21 cellular contexts compared by ENCODE assay signal in genomic region chr12:56661560-56661959, GRCh38. TPM values are rescaled to one million over a fixed set of nuclear protein-coding genes. Genes with fewer than 3 reads are reported as not detected.
DNase-seq lines count a peak whose midpoint lies in the region; ATAC-seq and TF ChIP-seq lines count a peak whose summit lies in the region.
"Had no signal": no experiment of that assay in that cellular context is flagged by ENCODE, and none has a peak within 500 bp of the region (broad histone marks: within the 10 kb centered on the region; RNA-seq: fewer than 3 reads in every experiment).

No MANE protein-coding gene starts in this region.

- no peak overlapping the region for H3K4me3 ChIP-seq in HEK293 (ENCODE audit: low read depth, low read length)
- H3K4me3 ChIP-seq: SK-N-MC, tibial nerve had no signal

- no peaks in the 10 kb centered on the region for H3K4me1 ChIP-seq in HEK293 (ENCODE audit: control insufficient read depth, insufficient read depth, low read length)
- peaks cover 8% of the 10 kb centered on the region for H3K4me1 ChIP-seq in foreskin keratinocyte
- H3K4me1 ChIP-seq: BE2C had no signal

- H3K27me3 ChIP-seq in foreskin keratinocyte: no peaks in the 10 kb centered on the region
- H3K27me3 ChIP-seq: BE2C, tibial nerve had no signal

- H3K27me3 Mint-ChIP-seq in activated CD8-positive, alpha-beta T cell treated with anti-CD3 and anti-CD28 coated beads for 36 hours: no peaks in the 10 kb centered on the region
- H3K27me3 Mint-ChIP-seq in activated CD8-positive, alpha-beta T cell treated with anti-CD3 and anti-CD28 coated beads, Interleukin-2, amount 10 ng/mL, durations not matched to agents 7 days and 5 days (ENCODE audit: low read depth): no peaks in the 10 kb centered on the region
- no peaks in the 10 kb centered on the region for H3K27me3 Mint-ChIP-seq in activated naive CD8-positive, alpha-beta T cell
- no peaks in the 10 kb centered on the region for H3K27me3 Mint-ChIP-seq in nephron progenitor cell (ENCODE audit: low read depth, poor library complexity)
- H3K27me3 Mint-ChIP-seq: stimulated activated naive CD8-positive, alpha-beta T cell treated with anti-CD3 and anti-CD28 coated beads, Interleukin-15, Interleukin-2, amounts not matched to agents 100 ng/mL and 50 ng/mL, for 24 hours had no signal

- H3K9me3 Mint-ChIP-seq in activated CD8-positive, alpha-beta T cell treated with anti-CD3 and anti-CD28 coated beads for 36 hours: no peaks in the 10 kb centered on the region
- H3K9me3 Mint-ChIP-seq in activated CD8-positive, alpha-beta T cell treated with anti-CD3 and anti-CD28 coated beads, Interleukin-2, amount 10 ng/mL, durations not matched to agents 7 days and 5 days (ENCODE audit: insufficient read depth): no peaks in the 10 kb centered on the region
- no peaks in the 10 kb centered on the region for H3K9me3 Mint-ChIP-seq in activated naive CD8-positive, alpha-beta T cell (ENCODE audit: low read depth)
- H3K9me3 Mint-ChIP-seq in nephron progenitor cell: no peaks in the 10 kb centered on the region
- H3K9me3 Mint-ChIP-seq: stimulated activated naive CD8-positive, alpha-beta T cell treated with anti-CD3 and anti-CD28 coated beads, Interleukin-15, Interleukin-2, amounts not matched to agents 100 ng/mL and 50 ng/mL, for 24 hours; T-helper 2 cell treated with Interferon-gamma antibody and Interleukin-4, amounts not matched to agents 5 μg/mL and 100 μg/mL, for 36 hours had no signal

- H3K27ac Mint-ChIP-seq in activated CD8-positive, alpha-beta T cell treated with anti-CD3 and anti-CD28 coated beads for 36 hours: peak overlapping the region; percentile 69
- no peak overlapping the region for H3K27ac Mint-ChIP-seq in activated CD8-positive, alpha-beta T cell treated with anti-CD3 and anti-CD28 coated beads, Interleukin-2, amount 10 ng/mL, durations not matched to agents 7 days and 5 days
- H3K27ac Mint-ChIP-seq in activated naive CD8-positive, alpha-beta T cell: peak overlapping the region; percentile 22
- H3K27ac Mint-ChIP-seq in nephron progenitor cell: peak overlapping the region; percentile 22

- no peak for ATAC-seq in activated CD8-positive, alpha-beta T cell treated with anti-CD3 and anti-CD28 coated beads for 36 hours
- ATAC-seq in activated CD8-positive, alpha-beta T cell treated with anti-CD3 and anti-CD28 coated beads, Interleukin-2, amount 10 ng/mL, durations not matched to agents 7 days and 5 days: no peak
- no peak for ATAC-seq in foreskin keratinocyte
- no peak for ATAC-seq in GM21786 (IDR thresholded peaks at IDR 0.05; ENCODE audit: unreplicated experiment)

- no peaks in the 10 kb centered on the region for H3K9me3 ChIP-seq in HEK293 (ENCODE audit: control insufficient read depth, insufficient read depth, low read depth, low read length)
- H3K9me3 ChIP-seq: BE2C, Caco-2, tibial nerve had no signal

- POLR2A ChIA-PET in activated CD8-positive, alpha-beta T cell treated with anti-CD3 and anti-CD28 coated beads for 36 hours (lab: Charles Lee): interaction anchor here (0.8 to 3.6 kb wide), 7 partner anchors 9 to 32 kb away, joined by 3 to 20 read pairs (median 5); no protein-coding TSS in a partner anchor
- POLR2A ChIA-PET in activated CD8-positive, alpha-beta T cell treated with anti-CD3 and anti-CD28 coated beads, Interleukin-2, amount 10 ng/mL, durations not matched to agents 7 days and 5 days (lab: Charles Lee): interaction anchor here (0.7 kb wide), 1 partner anchor 22 kb away, joined by 3 read pairs; no protein-coding TSS in a partner anchor
- POLR2A ChIA-PET in HEK293 (lab: Yijun Ruan, JAX): interaction anchor here (1.1 to 2.2 kb wide), 2 partner anchors 23 to 27 kb away, joined by 3 to 8 read pairs; partner anchors contain the start of gene PTGES3

- H3K36me3 Mint-ChIP-seq in activated CD8-positive, alpha-beta T cell treated with anti-CD3 and anti-CD28 coated beads for 36 hours (ENCODE audit: low read depth): peaks cover 29% of the 10 kb centered on the region
- H3K36me3 Mint-ChIP-seq in activated CD8-positive, alpha-beta T cell treated with anti-CD3 and anti-CD28 coated beads, Interleukin-2, amount 10 ng/mL, durations not matched to agents 7 days and 5 days (ENCODE audit: low read depth): peaks cover 42% of the 10 kb centered on the region
- peaks cover 3% of the 10 kb centered on the region for H3K36me3 Mint-ChIP-seq in activated naive CD8-positive, alpha-beta T cell
- peaks cover 37% of the 10 kb centered on the region for H3K36me3 Mint-ChIP-seq in nephron progenitor cell (ENCODE audit: low read depth)

- H3K36me3 ChIP-seq in HEK293 (ENCODE audit: control insufficient read depth in 2 of 2, insufficient read depth in 1 of 2, low read length in 2 of 2): peaks cover 21 to 44% of the 10 kb centered on the region in 2 experiments

- no peak overlapping the region for H3K4me3 Mint-ChIP-seq in activated CD8-positive, alpha-beta T cell treated with anti-CD3 and anti-CD28 coated beads for 36 hours
- H3K4me3 Mint-ChIP-seq in activated CD8-positive, alpha-beta T cell treated with anti-CD3 and anti-CD28 coated beads, Interleukin-2, amount 10 ng/mL, durations not matched to agents 7 days and 5 days: no peak overlapping the region
- H3K4me3 Mint-ChIP-seq in activated naive CD8-positive, alpha-beta T cell: no peak overlapping the region
- no peak overlapping the region for H3K4me3 Mint-ChIP-seq in nephron progenitor cell
- H3K4me3 Mint-ChIP-seq: stimulated activated naive CD8-positive, alpha-beta T cell treated with anti-CD3 and anti-CD28 coated beads, Interleukin-15, Interleukin-2, amounts not matched to agents 100 ng/mL and 50 ng/mL, for 24 hours; T-helper 2 cell treated with Interferon-gamma antibody and Interleukin-4, amounts not matched to agents 5 μg/mL and 100 μg/mL, for 36 hours had no signal

- intact Hi-C loops in activated CD8-positive, alpha-beta T cell treated with anti-CD3 and anti-CD28 coated beads for 36 hours (cut with micrococcal nuclease): no loop called here

- H3K27ac ChIP-seq in HEK293 (ENCODE audit: extremely low read depth, low read depth, low read length): no peak overlapping the region
- no peak overlapping the region for H3K27ac ChIP-seq in foreskin keratinocyte
- H3K27ac ChIP-seq: tibial nerve had no signal

- H3K4me1 Mint-ChIP-seq in activated CD8-positive, alpha-beta T cell treated with anti-CD3 and anti-CD28 coated beads for 36 hours (ENCODE audit: low read depth): peaks cover 27% of the 10 kb centered on the region
- peaks cover 2% of the 10 kb centered on the region for H3K4me1 Mint-ChIP-seq in activated CD8-positive, alpha-beta T cell treated with anti-CD3 and anti-CD28 coated beads, Interleukin-2, amount 10 ng/mL, durations not matched to agents 7 days and 5 days (ENCODE audit: low read depth)
- H3K4me1 Mint-ChIP-seq in activated naive CD8-positive, alpha-beta T cell (ENCODE audit: low read depth): peaks cover 20% of the 10 kb centered on the region
- H3K4me1 Mint-ChIP-seq in nephron progenitor cell: no peaks in the 10 kb centered on the region

- CTCF ChIA-PET in activated CD8-positive, alpha-beta T cell treated with anti-CD3 and anti-CD28 coated beads for 36 hours (lab: Charles Lee): interaction anchor here (0.6 kb wide), 1 partner anchor 33 kb away, joined by 4 read pairs; no protein-coding TSS in a partner anchor
- CTCF ChIA-PET in activated CD8-positive, alpha-beta T cell treated with anti-CD3 and anti-CD28 coated beads, Interleukin-2, amount 10 ng/mL, durations not matched to agents 7 days and 5 days (lab: Charles Lee): interaction anchor here (1.3 kb wide), 1 partner anchor 25 kb away, joined by 5 read pairs; no protein-coding TSS in a partner anchor
- CTCF ChIA-PET in HEK293 (lab: Yijun Ruan, JAX): interaction anchor here (0.6 to 1.8 kb wide), 5 partner anchors 8 to 450 kb away, joined by 3 to 5 read pairs (median 4); partner anchors contain the start of gene STAT6

- DNase-seq in activated CD8-positive, alpha-beta T cell treated with anti-CD3 and anti-CD28 coated beads for 36 hours: peak; percentile 38
- DNase-seq in activated CD8-positive, alpha-beta T cell treated with anti-CD3 and anti-CD28 coated beads, Interleukin-2, amount 10 ng/mL, durations not matched to agents 7 days and 5 days: no peak
- no peak for DNase-seq in nephron progenitor cell
- no peak for DNase-seq in foreskin keratinocyte
- DNase-seq in COR-L47 (lab: John Stamatoyannopoulos, UW): no peak
- DNase-seq: 8988T; BE2C; Caco-2; NCI-H1694; NCI-H2171 treated with DMSO at 0.1 percent for 48 hours; NCI-H526 treated with DMSO at 0.1 percent for 48 hours; nucleus accumbens; RPMI8226; stimulated activated CD4-positive, alpha-beta T cell treated with anti-CD3 and anti-CD28 coated beads, Interleukin-4, amount 100 ng/mL, for 24 hours had no signal

- TF ChIP-seq CTCF in activated CD8-positive, alpha-beta T cell treated with anti-CD3 and anti-CD28 coated beads for 36 hours (IDR thresholded peaks at IDR 0.05): no peak
- TF ChIP-seq CTCF in HEK293 (tag by site-specific recombination; IDR thresholded peaks at IDR 0.05): no peak
- no peak for TF ChIP-seq CTCF in nephron progenitor cell (IDR thresholded peaks at IDR 0.05)
- TF ChIP-seq CTCF in foreskin keratinocyte (conservative IDR thresholded peaks at IDR 0.05): no peak

TF ChIP-seq in HEK293, 187 proteins besides CTCF, POLR2A, EP300 and RAD21:
- TF ChIP-seq ZNF600 (tag by site-specific recombination; IDR thresholded peaks at IDR 0.05) (0 out of 2 replicates have a peak, but pooled peaks have one; percentile 14), ZNF112 (tag by site-specific recombination; IDR thresholded peaks at IDR 0.05) (no peak)

RNA-seq across cellular contexts. Expression of gene ATP5F1B, which starts 15.8 kb away (rescaled TPM):
- 100 to 1,000 TPM; 859 to 869 TPM for total RNA-seq in activated CD8-positive, alpha-beta T cell treated with anti-CD3 and anti-CD28 coated beads for 36 hours
- 100 to 1,000 TPM; 669 to 680 TPM for total RNA-seq in activated CD8-positive, alpha-beta T cell treated with anti-CD3 and anti-CD28 coated beads, Interleukin-2, amount 10 ng/mL, durations not matched to agents 7 days and 5 days
- 657 and 723 TPM in 2 replicates for total RNA-seq in foreskin keratinocyte
- 574 and 700 TPM in 2 replicates for polyA plus RNA-seq in foreskin keratinocyte

RNA-seq across cellular contexts. Expression of gene PTGES3, which starts 26.5 kb away (rescaled TPM):
- 100 to 1,000 TPM; 381 to 406 TPM for total RNA-seq in activated CD8-positive, alpha-beta T cell treated with anti-CD3 and anti-CD28 coated beads for 36 hours
- total RNA-seq in activated CD8-positive, alpha-beta T cell treated with anti-CD3 and anti-CD28 coated beads, Interleukin-2, amount 10 ng/mL, durations not matched to agents 7 days and 5 days: 100 to 1,000 TPM; 273 to 290 TPM
- total RNA-seq in foreskin keratinocyte: 263 and 298 TPM in 2 replicates
- 265 and 316 TPM in 2 replicates for polyA plus RNA-seq in foreskin keratinocyte

RNA-seq across cellular contexts. Expression of gene BAZ2A, which starts 31.4 kb away (rescaled TPM):
- total RNA-seq in activated CD8-positive, alpha-beta T cell treated with anti-CD3 and anti-CD28 coated beads for 36 hours: 10 to 100 TPM; 80.1 to 89.3 TPM
- total RNA-seq in activated CD8-positive, alpha-beta T cell treated with anti-CD3 and anti-CD28 coated beads, Interleukin-2, amount 10 ng/mL, durations not matched to agents 7 days and 5 days: 10 to 100 TPM; 92.2 to 96.0 TPM
- 55.6 and 59.3 TPM in 2 replicates for total RNA-seq in foreskin keratinocyte
- polyA plus RNA-seq in foreskin keratinocyte: 10.6 and 13.4 TPM in 2 replicates
